ENCODE assay signal across 14 cellular contexts in the genomic region with DNA sequence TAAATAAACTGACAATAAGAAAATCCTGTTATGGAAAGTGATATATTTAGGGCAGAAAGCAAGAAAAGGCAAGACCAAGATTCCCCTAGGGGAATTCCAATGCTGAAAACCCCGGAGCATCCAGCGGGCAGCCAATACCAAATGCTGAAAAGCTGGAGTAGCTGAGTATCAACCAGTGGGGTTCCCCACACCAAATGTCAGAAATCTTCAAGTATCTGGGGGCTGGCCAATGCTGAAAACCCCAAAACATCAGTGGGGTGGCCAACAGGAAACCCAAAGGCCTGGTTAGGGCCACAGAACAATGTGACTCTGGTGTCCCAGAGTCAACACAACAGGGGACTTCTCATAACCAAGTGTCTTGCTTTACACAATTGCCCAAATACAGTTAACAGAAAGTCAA.
DNase-seq lines count a peak whose midpoint lies in the region; ATAC-seq and TF ChIP-seq lines count a peak whose summit lies in the region.
"Had no signal": no experiment of that assay in that cellular context is flagged by ENCODE, and none has a peak within 500 bp of the region (broad histone marks: within the 10 kb centered on the region; RNA-seq: fewer than 3 reads in every experiment).

No MANE protein-coding gene starts in this region.

- DNase-seq in GM10266 (ENCODE audit: extremely low spot score) (peak; percentile 24), DMS114 treated with DMSO at 0.1 percent for 48 hours (lab: John Stamatoyannopoulos, UW; ENCODE audit: unreplicated experiment) (no peak), NCI-H1930 (lab: John Stamatoyannopoulos, UW) (no peak), NOMO-1 treated with DMSO at 0.1 percent for 48 hours (lab: John Stamatoyannopoulos, UW; ENCODE audit: unreplicated experiment) (no peak), NCI-H2081 treated with DMSO at 0.1 percent for 48 hours (lab: John Stamatoyannopoulos, UW) (no peak)
- DNase-seq: CD8-positive, alpha-beta memory T cell; KBM-7; NCI-H1092; NCI-H774; SHP77; T-helper 17 cell had no signal

- TF ChIP-seq CTCF in GM10266 (IDR thresholded peaks at IDR 0.05; ENCODE audit: control insufficient read depth, insufficient read depth, low read depth, missing control alignments) = no peak

- ATAC-seq in GM19025 (IDR thresholded peaks at IDR 0.05; ENCODE audit: low read depth, unreplicated experiment) = peak; percentile 88
- peak; percentile 77 for ATAC-seq in HG02678 (IDR thresholded peaks at IDR 0.05; ENCODE audit: unreplicated experiment)
- ATAC-seq in HG03571 (IDR thresholded peaks at IDR 0.05; ENCODE audit: unreplicated experiment) = peak; percentile 51
- ATAC-seq: T-helper 17 cell had no signal
